34 cellular contexts compared by ENCODE assay signal in the genomic region with DNA sequence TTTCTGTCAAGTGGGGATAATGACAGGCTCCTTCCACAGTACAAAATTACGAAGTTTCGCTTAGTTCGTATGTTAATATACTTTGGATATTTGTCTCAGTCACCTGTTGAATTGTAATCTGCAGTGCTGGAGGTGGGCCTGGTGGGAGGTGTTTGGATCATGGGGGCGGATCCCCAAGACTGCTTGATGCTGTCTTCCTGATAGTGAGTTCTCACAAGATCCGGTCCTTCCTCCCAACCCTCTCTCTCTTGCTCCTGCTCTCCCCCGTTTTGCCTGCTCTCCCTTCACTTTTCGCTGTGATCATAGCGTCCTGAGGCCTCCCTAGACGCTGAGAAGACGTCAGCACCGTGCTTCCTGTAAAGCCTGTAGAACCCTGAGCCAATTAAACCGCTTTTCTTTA.
"Had no signal": no experiment of that assay in that cellular context is flagged by ENCODE, and none has a peak within 500 bp of the region (broad histone marks: within the 10 kb centered on the region; RNA-seq: fewer than 3 reads in every experiment).

No MANE protein-coding gene starts in this region.

- ATAC-seq: activated CD4-positive, alpha-beta T cell treated with anti-CD3 and anti-CD28 coated beads for 36 hours; activated CD8-positive, alpha-beta memory T cell treated with anti-CD3 and anti-CD28 coated beads, Interleukin-2, amount 10 ng/mL, durations not matched to agents 7 days and 5 days; activated CD8-positive, alpha-beta T cell treated with anti-CD3 and anti-CD28 coated beads, Interleukin-2, amount 10 ng/mL, durations not matched to agents 7 days and 5 days; activated naive CD4-positive, alpha-beta T cell treated with anti-CD3 and anti-CD28 coated beads, Interleukin-2, amount 50 U/mL, for 72 hours; gastroesophageal sphincter; heart right ventricle; T-helper 17 cell had no signal

- H3K9me3 ChIP-seq: esophagus squamous epithelium, gastroesophageal sphincter, heart right ventricle had no signal

- H3K27me3 ChIP-seq: brain microvascular endothelial cell, gastroesophageal sphincter had no signal

- H3K4me3 Mint-ChIP-seq: activated CD4-positive, alpha-beta memory T cell treated with anti-CD3 and anti-CD28 coated beads for 36 hours; activated CD4-positive, alpha-beta T cell treated with anti-CD3 and anti-CD28 coated beads for 36 hours; activated CD4-positive, alpha-beta T cell treated with anti-CD3 and anti-CD28 coated beads, Interleukin-2, amount 10 ng/mL, durations not matched to agents 24 days and 14 days; activated CD8-positive, alpha-beta memory T cell treated with anti-CD3 and anti-CD28 coated beads, Interleukin-2, amount 10 ng/mL, durations not matched to agents 7 days and 5 days; activated CD8-positive, alpha-beta T cell treated with anti-CD3 and anti-CD28 coated beads, Interleukin-2, amount 10 ng/mL, durations not matched to agents 7 days and 5 days; activated naive CD4-positive, alpha-beta T cell treated with anti-CD3 and anti-CD28 coated beads, Interleukin-2, amount 10 ng/mL, durations not matched to agents 7 days and 5 days; activated naive CD8-positive, alpha-beta T cell treated with anti-CD3 and anti-CD28 coated beads, Interleukin-2, amount 10 ng/mL, durations not matched to agents 7 days and 5 days; activated T-helper 1 cell treated with anti-CD3 and anti-CD28 coated beads, Interleukin-12 subunit alpha, Interleukin-12 subunit beta, Interleukin-2, Interleukin-4 antibody, amounts not matched to agents 30 ng/mL and 10 ng/mL and 1 ng/mL, durations not matched to agents 14 hours and 24 hours and 36 hours; central memory CD8-positive, alpha-beta T cell; dendritic cell treated with granulocyte-macrophage colony-stimulating factor and Interleukin-4, amounts not matched to agents 40 ng/mL and 50 ng/mL, for 4 days; T-helper 17 cell; T-helper 2 cell treated with Interferon-gamma antibody and Interleukin-4, amounts not matched to agents 5 μg/mL and 100 μg/mL, for 36 hours had no signal

- H3K4me1 ChIP-seq: esophagus squamous epithelium, gastroesophageal sphincter, heart right ventricle had no signal

- H3K4me3 ChIP-seq: coronary artery, dorsolateral prefrontal cortex, esophagus squamous epithelium, gastroesophageal sphincter, heart right ventricle had no signal

- H3K4me1 Mint-ChIP-seq: activated CD4-positive, alpha-beta T cell treated with anti-CD3 and anti-CD28 coated beads for 36 hours; activated CD4-positive, alpha-beta T cell treated with anti-CD3 and anti-CD28 coated beads, Interleukin-2, amount 10 ng/mL, durations not matched to agents 24 days and 14 days; activated CD8-positive, alpha-beta memory T cell treated with anti-CD3 and anti-CD28 coated beads, Interleukin-2, amount 10 ng/mL, durations not matched to agents 7 days and 5 days; activated naive CD4-positive, alpha-beta T cell treated with anti-CD3 and anti-CD28 coated beads, Interleukin-2, amount 10 ng/mL, durations not matched to agents 7 days and 5 days; activated naive CD8-positive, alpha-beta T cell treated with anti-CD3 and anti-CD28 coated beads, Interleukin-2, amount 10 ng/mL, durations not matched to agents 7 days and 5 days; central memory CD8-positive, alpha-beta T cell; T-helper 17 cell had no signal

- H3K27ac Mint-ChIP-seq: activated CD4-positive, alpha-beta memory T cell treated with anti-CD3 and anti-CD28 coated beads for 36 hours; activated CD4-positive, alpha-beta T cell treated with anti-CD3 and anti-CD28 coated beads for 36 hours; activated CD4-positive, alpha-beta T cell treated with anti-CD3 and anti-CD28 coated beads, Interleukin-2, amount 10 ng/mL, durations not matched to agents 24 days and 14 days; activated CD8-positive, alpha-beta memory T cell treated with anti-CD3 and anti-CD28 coated beads, Interleukin-2, amount 10 ng/mL, durations not matched to agents 7 days and 5 days; activated CD8-positive, alpha-beta T cell treated with anti-CD3 and anti-CD28 coated beads, Interleukin-2, amount 10 ng/mL, durations not matched to agents 7 days and 5 days; activated naive CD4-positive, alpha-beta T cell treated with anti-CD3 and anti-CD28 coated beads, Interleukin-2, amount 10 ng/mL, durations not matched to agents 7 days and 5 days; activated naive CD4-positive, alpha-beta T cell treated with anti-CD3 and anti-CD28 coated beads, Interleukin-2, amount 50 U/mL, for 72 hours; activated naive CD8-positive, alpha-beta T cell treated with anti-CD3 and anti-CD28 coated beads, Interleukin-2, amount 10 ng/mL, durations not matched to agents 7 days and 5 days; activated T-helper 1 cell treated with anti-CD3 and anti-CD28 coated beads, Interleukin-12 subunit alpha, Interleukin-12 subunit beta, Interleukin-2, Interleukin-4 antibody, amounts not matched to agents 30 ng/mL and 10 ng/mL and 1 ng/mL, durations not matched to agents 14 hours and 24 hours and 36 hours; activated T-helper 2 cell treated with anti-CD3 and anti-CD28 coated beads, Interferon-gamma antibody, Interleukin-2, Interleukin-4, amounts not matched to agents 10 μg/mL and 5 μg/mL and 100 μg/mL, durations not matched to agents 14 hours and 24 hours and 36 hours; dendritic cell treated with granulocyte-macrophage colony-stimulating factor and Interleukin-4, amounts not matched to agents 40 ng/mL and 50 ng/mL, for 4 days; T-helper 17 cell; T-helper 2 cell treated with Interferon-gamma antibody and Interleukin-4, amounts not matched to agents 5 μg/mL and 100 μg/mL, for 36 hours had no signal

- H3K9me3 Mint-ChIP-seq: activated CD4-positive, alpha-beta memory T cell treated with anti-CD3 and anti-CD28 coated beads for 36 hours; activated CD4-positive, alpha-beta T cell treated with anti-CD3 and anti-CD28 coated beads, Interleukin-2, amount 10 ng/mL, durations not matched to agents 24 days and 14 days; activated naive CD4-positive, alpha-beta T cell treated with anti-CD3 and anti-CD28 coated beads, Interleukin-2, amount 10 ng/mL, durations not matched to agents 7 days and 5 days; activated naive CD8-positive, alpha-beta T cell treated with anti-CD3 and anti-CD28 coated beads, Interleukin-2, amount 10 ng/mL, durations not matched to agents 7 days and 5 days; activated T-helper 1 cell treated with anti-CD3 and anti-CD28 coated beads, Interleukin-12 subunit alpha, Interleukin-12 subunit beta, Interleukin-2, Interleukin-4 antibody, amounts not matched to agents 30 ng/mL and 10 ng/mL and 1 ng/mL, durations not matched to agents 14 hours and 24 hours and 36 hours; activated T-helper 2 cell treated with anti-CD3 and anti-CD28 coated beads, Interferon-gamma antibody, Interleukin-2, Interleukin-4, amounts not matched to agents 10 μg/mL and 5 μg/mL and 100 μg/mL, durations not matched to agents 14 hours and 24 hours and 36 hours; dendritic cell treated with granulocyte-macrophage colony-stimulating factor and Interleukin-4, amounts not matched to agents 40 ng/mL and 50 ng/mL, for 4 days; T-helper 2 cell treated with Interferon-gamma antibody and Interleukin-4, amounts not matched to agents 5 μg/mL and 100 μg/mL, for 36 hours had no signal

- DNase-seq: activated CD4-positive, alpha-beta memory T cell treated with anti-CD3 and anti-CD28 coated beads for 36 hours; activated CD4-positive, alpha-beta T cell treated with anti-CD3 and anti-CD28 coated beads for 36 hours; activated CD4-positive, alpha-beta T cell treated with anti-CD3 and anti-CD28 coated beads, Interleukin-2, amount 10 ng/mL, durations not matched to agents 24 days and 14 days; activated CD4-positive, CD25-positive, alpha-beta regulatory T cell; activated CD4-positive, CD25-positive, alpha-beta regulatory T cell treated with anti-CD3 and anti-CD28 coated beads, Interleukin-2, amount 50 U/mL, for 72 hours; activated CD8-positive, alpha-beta memory T cell treated with anti-CD3 and anti-CD28 coated beads, Interleukin-2, amount 10 ng/mL, durations not matched to agents 7 days and 5 days; activated CD8-positive, alpha-beta memory T cell treated with anti-CD3 and anti-CD28 coated beads, Interleukin-2, amount 50 U/mL, for 4 hours; activated CD8-positive, alpha-beta T cell treated with anti-CD3 and anti-CD28 coated beads, Interleukin-2, amount 10 ng/mL, durations not matched to agents 7 days and 5 days; activated effector memory CD4-positive, alpha-beta T cell treated with anti-CD3 and anti-CD28 coated beads, Interleukin-2, amount 50 U/mL, for 16 hours; activated naive CD4-positive, alpha-beta T cell; activated naive CD4-positive, alpha-beta T cell treated with anti-CD3 and anti-CD28 coated beads, Interleukin-2, amount 10 ng/mL, durations not matched to agents 7 days and 5 days; activated naive CD8-positive, alpha-beta T cell treated with anti-CD3 and anti-CD28 coated beads, Interleukin-2, amount 10 ng/mL, durations not matched to agents 7 days and 5 days; activated T-cell treated with anti-CD3 and anti-CD28 coated beads, Interleukin-2, amount 50 U/mL, for 1 hour; activated T-cell treated with anti-CD3 and anti-CD28 coated beads, Interleukin-2, amount 50 U/mL, for 48 hours; anterior cingulate cortex; brain microvascular endothelial cell; dorsolateral prefrontal cortex; effector memory CD4-positive, alpha-beta T cell; esophagus squamous epithelium; foreskin melanocyte; heart right ventricle; T-helper 1 cell; T-helper 17 cell; T1000; WERI-Rb-1 had no signal

- H3K36me3 Mint-ChIP-seq: activated CD4-positive, alpha-beta memory T cell treated with anti-CD3 and anti-CD28 coated beads for 36 hours; activated CD8-positive, alpha-beta memory T cell treated with anti-CD3 and anti-CD28 coated beads, Interleukin-2, amount 10 ng/mL, durations not matched to agents 7 days and 5 days; activated naive CD4-positive, alpha-beta T cell treated with anti-CD3 and anti-CD28 coated beads, Interleukin-2, amount 10 ng/mL, durations not matched to agents 7 days and 5 days; activated naive CD4-positive, alpha-beta T cell treated with anti-CD3 and anti-CD28 coated beads, Interleukin-2, amount 50 U/mL, for 72 hours; activated naive CD8-positive, alpha-beta T cell treated with anti-CD3 and anti-CD28 coated beads, Interleukin-2, amount 10 ng/mL, durations not matched to agents 7 days and 5 days had no signal

- H3K36me3 ChIP-seq: brain microvascular endothelial cell, esophagus squamous epithelium, gastroesophageal sphincter, heart right ventricle, WERI-Rb-1 had no signal

- H3K27ac ChIP-seq: brain microvascular endothelial cell, coronary artery, dorsolateral prefrontal cortex, epithelial cell of prostate, esophagus squamous epithelium, gastroesophageal sphincter, heart right ventricle, WERI-Rb-1 had no signal

- H3K27me3 Mint-ChIP-seq: activated CD8-positive, alpha-beta memory T cell treated with anti-CD3 and anti-CD28 coated beads, Interleukin-2, amount 10 ng/mL, durations not matched to agents 7 days and 5 days had no signal
